In genomic region chr6:24935323-24935722, GRCh38 we compare ENCODE assay signal across 11 cellular contexts. TPM values are rescaled to one million over a fixed set of nuclear protein-coding genes. Genes with fewer than 3 reads are reported as not detected.
DNase-seq lines count a peak whose midpoint lies in the region; ATAC-seq and TF ChIP-seq lines count a peak whose summit lies in the region.
"Had no signal": no experiment of that assay in that cellular context is flagged by ENCODE, and none has a peak within 500 bp of the region (broad histone marks: within the 10 kb centered on the region; RNA-seq: fewer than 3 reads in every experiment).

No MANE protein-coding gene starts in this region.

- no peaks in the 10 kb centered on the region for H3K27me3 Mint-ChIP-seq in activated naive CD8-positive, alpha-beta T cell treated with anti-CD3 and anti-CD28 coated beads, Interleukin-2, amount 10 ng/mL, durations not matched to agents 7 days and 5 days
- H3K27me3 Mint-ChIP-seq in natural killer cell treated with Interleukin-12 subunit alpha and Interleukin-12 subunit beta and Interleukin-15 and Interleukin-18, amount 100 ng/mL, for 72 hours: no peaks in the 10 kb centered on the region

- H3K14ac ChIP-seq in IMR-90 (replicated peaks; ENCODE audit: low read depth, low read length): no peak overlapping the region

- CTCF ChIA-PET in IMR-90 (lab: Yijun Ruan, JAX): interaction anchor here (0.9 to 1.1 kb wide), 2 partner anchors 13 to 79 kb away, joined by 3 read pairs; no protein-coding TSS in a partner anchor

- WGBS in IMR-90 (ENCODE audit: extremely low coverage in 2 of 2, insufficient read length in 1 of 2), 2 experiments: no CpG with 5 or more reads among the region's 2 CpGs

- intact Hi-C loops in IMR-90 (cut with micrococcal nuclease): loop anchor here (1.0 kb wide), 1 partner anchor 40 kb away; no protein-coding TSS in a partner anchor

- H2BK5ac ChIP-seq in IMR-90 (ENCODE audit: low read depth, low read length, poor library complexity, severe bottlenecking): no peak overlapping the region

- peak overlapping the region; percentile 67; the same call in 1 of the 2 replicates for H3K18ac ChIP-seq in IMR-90 (ENCODE audit: low read depth, low read length)

- H4K5ac ChIP-seq in IMR-90 (ENCODE audit: low read depth, low read length): no peak overlapping the region; the same call in 1 of the 2 replicates

- H2AK5ac ChIP-seq in IMR-90 (ENCODE audit: low read depth, low read length): no peak overlapping the region

- H3K9me1 ChIP-seq in IMR-90 (ENCODE audit: insufficient read depth, low read length): peaks cover 12% of the 10 kb centered on the region

- H2AFZ ChIP-seq in DND-41 (ENCODE audit: low read depth, low read length) (peak overlapping the region; percentile 23), IMR-90 (replicated peaks; ENCODE audit: low read length, poor library complexity) (peak overlapping the region; percentile 3)
- H2AFZ ChIP-seq: parathyroid adenoma had no signal

- H3K9me3 ChIP-seq in DND-41 (ENCODE audit: insufficient read depth, low read length, severe bottlenecking): no peaks in the 10 kb centered on the region
- H3K9me3 ChIP-seq in IMR-90 (ENCODE audit: control insufficient read depth, insufficient read depth, low read length): no peaks in the 10 kb centered on the region
- H3K9me3 ChIP-seq: heart left ventricle had no signal

- peaks cover 75% of the 10 kb centered on the region for H3K4me1 Mint-ChIP-seq in activated naive CD8-positive, alpha-beta T cell treated with anti-CD3 and anti-CD28 coated beads, Interleukin-2, amount 10 ng/mL, durations not matched to agents 7 days and 5 days
- peaks cover 77 to 95% of the 10 kb centered on the region in 2 donors for H3K4me1 Mint-ChIP-seq in natural killer cell treated with Interleukin-12 subunit alpha and Interleukin-12 subunit beta and Interleukin-15 and Interleukin-18, amount 100 ng/mL, for 72 hours (ENCODE audit: low read depth in 2 of 2)

- peaks cover 24% of the 10 kb centered on the region for H3K36me3 Mint-ChIP-seq in activated naive CD8-positive, alpha-beta T cell treated with anti-CD3 and anti-CD28 coated beads, Interleukin-2, amount 10 ng/mL, durations not matched to agents 7 days and 5 days
- no peaks in the 10 kb centered on the region for H3K36me3 Mint-ChIP-seq in natural killer cell treated with Interleukin-12 subunit alpha and Interleukin-12 subunit beta and Interleukin-15 and Interleukin-18, amount 100 ng/mL, for 72 hours

- H3K79me2 ChIP-seq in DND-41 (ENCODE audit: insufficient read depth, low read length): peaks cover 38% of the 10 kb centered on the region
- H3K79me2 ChIP-seq: parathyroid adenoma had no signal

- no peak overlapping the region for H2BK120ac ChIP-seq in IMR-90 (ENCODE audit: low read depth, low read length)

- H3K4me1 ChIP-seq in DND-41 (ENCODE audit: insufficient read depth, low read length) (peaks cover 68% of the 10 kb centered on the region), IMR-90 (ENCODE audit: control insufficient read depth, insufficient read depth, low read length) (peaks cover 15% of the 10 kb centered on the region)
- H3K4me1 ChIP-seq: parathyroid adenoma had no signal

- no peak overlapping the region for H3K56ac ChIP-seq in IMR-90 (ENCODE audit: extremely low read depth, insufficient read depth, low read length)

- no TSS peak for BruUV-seq in IMR-90 (replicated peaks; lab: Mats Ljungman, UMichigan)

- H3K9ac ChIP-seq in DND-41 (ENCODE audit: low read depth, low read length): peak overlapping the region; percentile 36; the same call in 1 of the 2 replicates
- no peak overlapping the region for H3K9ac ChIP-seq in IMR-90 (ENCODE audit: low read depth, low read length)
- H3K9ac ChIP-seq: parathyroid adenoma had no signal

- no peaks in the 10 kb centered on the region for H3K9me3 Mint-ChIP-seq in activated naive CD8-positive, alpha-beta T cell treated with anti-CD3 and anti-CD28 coated beads, Interleukin-2, amount 10 ng/mL, durations not matched to agents 7 days and 5 days
- no peaks in the 10 kb centered on the region for H3K9me3 Mint-ChIP-seq in natural killer cell treated with Interleukin-12 subunit alpha and Interleukin-12 subunit beta and Interleukin-15 and Interleukin-18, amount 100 ng/mL, for 72 hours

- DNase-seq in DND-41: no peak
- DNase-seq in IMR-90: peak; percentile 50
- DNase-seq in activated naive CD8-positive, alpha-beta T cell treated with anti-CD3 and anti-CD28 coated beads, Interleukin-2, amount 10 ng/mL, durations not matched to agents 7 days and 5 days: no peak
- no peak for DNase-seq in natural killer cell treated with Interleukin-12 subunit alpha and Interleukin-12 subunit beta and Interleukin-15 and Interleukin-18, amount 100 ng/mL, for 72 hours (ENCODE audit: low spot score)
- no peak for DNase-seq in RKO (ENCODE audit: low spot score)
- no peak for DNase-seq in NCI-H1417 treated with DMSO at 0.1 percent for 48 hours (lab: John Stamatoyannopoulos, UW)
- no peak for DNase-seq in NCI-H774 (lab: John Stamatoyannopoulos, UW)
- DNase-seq: NCI-H510A treated with DMSO at 0.1 percent for 48 hours had no signal

- in situ Hi-C loops in IMR-90 (cut with MboI; ENCODE audit: low sequenced_read_pairs): no loop called here

- no peak for TF ChIP-seq RAD21 in IMR-90 (IDR thresholded peaks at IDR 0.05; ENCODE audit: low read length)

- no peaks in the 10 kb centered on the region for H3K79me1 ChIP-seq in IMR-90 (ENCODE audit: low read depth in 1 of 2, low read length in 2 of 2)

- no peaks in the 10 kb centered on the region for H3K36me3 ChIP-seq in DND-41 (ENCODE audit: insufficient read depth, low read length)
- H3K36me3 ChIP-seq in IMR-90 (ENCODE audit: control insufficient read depth, insufficient read depth, low read length): no peaks in the 10 kb centered on the region
- H3K36me3 ChIP-seq: heart left ventricle had no signal

- H2BK20ac ChIP-seq in IMR-90 (ENCODE audit: low read depth, low read length): no peak overlapping the region

- POLR2A ChIA-PET in IMR-90 (lab: Charles Lee; ENCODE audit: unreplicated experiment): no interaction called here
- POLR2A ChIA-PET in activated naive CD8-positive, alpha-beta T cell treated with anti-CD3 and anti-CD28 coated beads, Interleukin-2, amount 10 ng/mL, durations not matched to agents 7 days and 5 days (lab: Charles Lee): interaction anchor here (0.6 to 8.0 kb wide), 18 partner anchors 10 to 1097 kb away, joined by 3 to 184 read pairs (median 6); a partner anchor contains a TSS

- TF ChIP-seq POLR2A in IMR-90 (IDR thresholded peaks at IDR 0.05; ENCODE audit: low read depth, low read length): no peak

- no peak overlapping the region for H2BK15ac ChIP-seq in IMR-90 (ENCODE audit: low read depth, low read length)

- H3K4me2 ChIP-seq in DND-41 (ENCODE audit: insufficient read depth, low read length) (peak overlapping the region; percentile 49), IMR-90 (ENCODE audit: low read depth, low read length) (no peak overlapping the region; the same call in 1 of the 2 replicates)

- TF ChIP-seq CTCF in DND-41 (IDR thresholded peaks at IDR 0.05; ENCODE audit: borderline replicate concordance, extremely low read depth, low read length, poor library complexity, severe bottlenecking): no peak
- TF ChIP-seq CTCF in IMR-90 (conservative IDR thresholded peaks at IDR 0.05; ENCODE audit: low read depth, low read length): no peak

- peak overlapping the region; percentile 94 for H3K27ac Mint-ChIP-seq in activated naive CD8-positive, alpha-beta T cell treated with anti-CD3 and anti-CD28 coated beads, Interleukin-2, amount 10 ng/mL, durations not matched to agents 7 days and 5 days
- H3K27ac Mint-ChIP-seq in natural killer cell treated with Interleukin-12 subunit alpha and Interleukin-12 subunit beta and Interleukin-15 and Interleukin-18, amount 100 ng/mL, for 72 hours: peak overlapping the region; percentile 84 to 89

- H4K8ac ChIP-seq in IMR-90 (ENCODE audit: low read depth in 2 of 2, low read length in 2 of 2): no peak overlapping the region

- no peak overlapping the region for H3K4ac ChIP-seq in IMR-90 (ENCODE audit: low read depth, low read length)

- H3K27ac ChIP-seq in DND-41 (ENCODE audit: low read length): peak overlapping the region; percentile 34
- no peak overlapping the region for H3K27ac ChIP-seq in IMR-90 (ENCODE audit: insufficient read depth, low read length)
- H3K27ac ChIP-seq: parathyroid adenoma had no signal

- ATAC-seq in DND-41 (ENCODE audit: insufficient read depth, low read depth) (no peak), IMR-90 (ENCODE audit: low read depth) (peak; percentile 33), GM18520 (IDR thresholded peaks at IDR 0.05; ENCODE audit: unreplicated experiment) (no peak)
- ATAC-seq in activated naive CD8-positive, alpha-beta T cell treated with anti-CD3 and anti-CD28 coated beads, Interleukin-2, amount 10 ng/mL, durations not matched to agents 7 days and 5 days (ENCODE audit: low read depth): peak; percentile 10
- peak in 1 of 2 donors; percentile 20 for ATAC-seq in natural killer cell treated with Interleukin-12 subunit alpha and Interleukin-12 subunit beta and Interleukin-15 and Interleukin-18, amount 100 ng/mL, for 72 hours

- H3K4me3 Mint-ChIP-seq in activated naive CD8-positive, alpha-beta T cell treated with anti-CD3 and anti-CD28 coated beads, Interleukin-2, amount 10 ng/mL, durations not matched to agents 7 days and 5 days: peak overlapping the region; percentile 99
- H3K4me3 Mint-ChIP-seq in natural killer cell treated with Interleukin-12 subunit alpha and Interleukin-12 subunit beta and Interleukin-15 and Interleukin-18, amount 100 ng/mL, for 72 hours: peak overlapping the region; percentile 83

- dilution Hi-C loops in IMR-90 (cut with HindIII; ENCODE audit: low sequenced_read_pairs, unreplicated experiment): no loop called here

- no peak overlapping the region for H4K91ac ChIP-seq in IMR-90 (ENCODE audit: insufficient read depth, low read depth, low read length)

- H3K27me3 ChIP-seq in DND-41 (ENCODE audit: insufficient read depth, low read length, poor library complexity): no peaks in the 10 kb centered on the region
- no peaks in the 10 kb centered on the region for H3K27me3 ChIP-seq in IMR-90 (ENCODE audit: control insufficient read depth, insufficient read depth, low read length)
- H3K27me3 ChIP-seq: heart left ventricle had no signal

- H3K23ac ChIP-seq in IMR-90 (ENCODE audit: low read depth, low read length): no peak overlapping the region

- no peak overlapping the region for H2AK9ac ChIP-seq in IMR-90 (replicated peaks; ENCODE audit: low read depth, low read length, poor library complexity)

- H4K20me1 ChIP-seq in DND-41 (ENCODE audit: insufficient read depth, low read length): no peaks in the 10 kb centered on the region
- no peaks in the 10 kb centered on the region for H4K20me1 ChIP-seq in IMR-90 (ENCODE audit: insufficient read depth, low read length)

- peak overlapping the region in 1 of 2 experiments; percentile 25; a peak in 2 of 4 replicates for H3K4me3 ChIP-seq in DND-41 (ENCODE audit: low read depth in 1 of 2, low read length in 2 of 2)
- H3K4me3 ChIP-seq in IMR-90 (ENCODE audit: insufficient read depth, low read depth, low read length): no peak overlapping the region

RNA-seq across cellular contexts. Expression of gene RIPOR2, which starts 0.4 kb away (rescaled TPM):
- total RNA-seq in IMR-90 (2012; rRNA removed): 0.83 and 1.1 TPM in 2 replicates
- polyA plus RNA-seq in IMR-90 (2012; rRNA removed): 0.87 and 1.2 TPM in 2 replicates
- polyA plus RNA-seq in IMR-90 (2012; cell fraction: cytosol; rRNA removed): 0.71 and 0.74 TPM in 2 replicates
- polyA plus RNA-seq in IMR-90 (2012; cell fraction: nucleus; rRNA removed; ENCODE audit: low replicate concordance): 0.82 and 2.2 TPM in 2 replicates
- total RNA-seq in activated naive CD8-positive, alpha-beta T cell treated with anti-CD3 and anti-CD28 coated beads, Interleukin-2, amount 10 ng/mL, durations not matched to agents 7 days and 5 days: 100 to 1,000 TPM; 181 to 195 TPM
- 10 to 100 TPM; 58.7 to 88.4 TPM for total RNA-seq in natural killer cell treated with Interleukin-12 subunit alpha and Interleukin-12 subunit beta and Interleukin-15 and Interleukin-18, amount 100 ng/mL, for 72 hours

Comparison
In these comparisons a context has a peak if more than half of its experiments do, and no peak if none do; other contexts are left out.
1. ATAC-seq: peak in IMR-90 (single experiment) and activated naive CD8-positive, alpha-beta T cell treated with anti-CD3 and anti-CD28 coated beads, Interleukin-2, amount 10 ng/mL, durations not matched to agents 7 days and 5 days (single experiment); none in DND-41 (single experiment) and GM18520 (single experiment).
2. RNA of gene RIPOR2, which starts 0.4 kb away (total RNA-seq): 181 to 195 TPM in activated naive CD8-positive, alpha-beta T cell treated with anti-CD3 and anti-CD28 coated beads, Interleukin-2, amount 10 ng/mL, durations not matched to agents 7 days and 5 days and 58.7 to 88.4 TPM in natural killer cell treated with Interleukin-12 subunit alpha and Interleukin-12 subunit beta and Interleukin-15 and Interleukin-18, amount 100 ng/mL, for 72 hours; 0.83 to 1.1 TPM in IMR-90; every median in the first group is over 10 times any median in the second.